Comparison of ENCODE assay signal across 18 cellular contexts in genomic region chr10:24989867-24990266, GRCh38. TPM values are rescaled to one million over a fixed set of nuclear protein-coding genes. Genes with fewer than 3 reads are reported as not detected.
DNase-seq lines count a peak whose midpoint lies in the region; ATAC-seq, FAIRE-seq and TF ChIP-seq lines count a peak whose summit lies in the region.
"Had no signal": no experiment of that assay in that cellular context is flagged by ENCODE, and none has a peak within 500 bp of the region (broad histone marks: within the 10 kb centered on the region; RNA-seq: fewer than 3 reads in every experiment).

No MANE protein-coding gene starts in this region.

- no peaks in the 10 kb centered on the region for H3K9me3 Mint-ChIP-seq in type B pancreatic cell
- H3K9me3 Mint-ChIP-seq: mesothelial cell of epicardium had no signal

- no peak overlapping the region for H2AFZ ChIP-seq in fibroblast of lung (ENCODE audit: low read length)

- H4K20me1 ChIP-seq in fibroblast of lung (ENCODE audit: control insufficient read depth, extremely low read depth, insufficient read depth, low read length): no peaks in the 10 kb centered on the region

- DNase-seq in heart right ventricle (no peak), left ventricle myocardium superior (no peak), RCC 7860 (ENCODE audit: low spot score) (no peak), fibroblast of lung (ENCODE audit: low read depth in 2 of 2) (peak; percentile 3 to 58), upper lobe of right lung (no peak), type B pancreatic cell (ENCODE audit: extremely low spot score, unreplicated experiment) (no peak)
- DNase-seq: activated CD4-positive, alpha-beta T cell treated with anti-CD3 and anti-CD28 coated beads, Interleukin-2, amount 50 U/mL, for 4 hours; DMS79 treated with DMSO at 0.1 percent for 48 hours; NCI-H1417; stimulated activated CD4-positive, alpha-beta T cell treated with anti-CD3 and anti-CD28 coated beads, Interleukin-1b, Interleukin-23, amount 100 ng/mL, for 48 hours; T-helper 9 cell had no signal

- TF ChIP-seq CTCF in heart right ventricle (IDR thresholded peaks at IDR 0.05) (peak in 6 of 9 donors; percentile 36 to 55 (median 44)), fibroblast of lung (conservative IDR thresholded peaks at IDR 0.05 in 1 of 2, IDR thresholded peaks at IDR 0.05 in 1 of 2; ENCODE audit: low read depth in 1 of 2, low read length in 2 of 2) (no peak), upper lobe of right lung (IDR thresholded peaks at IDR 0.05) (peak; percentile 33), type B pancreatic cell (conservative IDR thresholded peaks at IDR 0.05) (no peak)

- ATAC-seq in heart right ventricle (no peak), left ventricle myocardium superior (no peak), upper lobe of right lung (no peak), HG02981 (IDR thresholded peaks at IDR 0.05; ENCODE audit: unreplicated experiment) (no peak), GM18511 (IDR thresholded peaks at IDR 0.05; ENCODE audit: unreplicated experiment) (no peak)

- no peak overlapping the region for H3K4me2 ChIP-seq in fibroblast of lung (ENCODE audit: extremely low read depth, insufficient read depth, low read length)

- 32 to 56% methylated on average over 1 of the region's 1 CpG for WGBS in heart right ventricle, 2 donors

- H3K36me3 ChIP-seq in heart right ventricle (no peaks in the 10 kb centered on the region), fibroblast of lung (ENCODE audit: control insufficient read depth, insufficient read depth, low read length) (no peaks in the 10 kb centered on the region), upper lobe of right lung (no peaks in the 10 kb centered on the region)
- H3K36me3 ChIP-seq: breast epithelium, prostate gland had no signal

- intact Hi-C loops in heart right ventricle (cut with DNase I) (loop anchor here (2.0 to 10.0 kb wide), 5 partner anchors 265 to 355 kb away; partner anchors contain the start of gene ARHGAP21 (in 4 of the 10)), left ventricle myocardium superior (cut with micrococcal nuclease) (loop anchor here (10.0 kb wide), 1 partner anchor 345 kb away; no protein-coding TSS in a partner anchor), upper lobe of right lung (cut with DNase I) (no loop called here)

- H3K4me3 Mint-ChIP-seq in type B pancreatic cell: no peak overlapping the region
- H3K4me3 Mint-ChIP-seq: mesothelial cell of epicardium had no signal

- no peaks in the 10 kb centered on the region for H3K36me3 Mint-ChIP-seq in type B pancreatic cell
- H3K36me3 Mint-ChIP-seq: mesothelial cell of epicardium had no signal

- no peaks in the 10 kb centered on the region for H3K79me2 ChIP-seq in fibroblast of lung (ENCODE audit: control insufficient read depth, insufficient read depth, low read length)

- peaks cover 0 to 17% (median 4%) of the 10 kb centered on the region in 9 donors for H3K4me1 ChIP-seq in heart right ventricle
- H3K4me1 ChIP-seq in fibroblast of lung (ENCODE audit: control insufficient read depth, extremely low read depth, insufficient read depth, low read length): no peaks in the 10 kb centered on the region
- H3K4me1 ChIP-seq in upper lobe of right lung: no peaks in the 10 kb centered on the region
- H3K4me1 ChIP-seq: breast epithelium, prostate gland had no signal

- H3K27ac ChIP-seq in heart right ventricle (no peak overlapping the region), fibroblast of lung (ENCODE audit: insufficient read depth, low read length) (no peak overlapping the region), upper lobe of right lung (no peak overlapping the region)
- H3K27ac ChIP-seq: breast epithelium, prostate gland had no signal

- H3K9me3 ChIP-seq in heart right ventricle: no peaks in the 10 kb centered on the region
- no peaks in the 10 kb centered on the region for H3K9me3 ChIP-seq in fibroblast of lung (ENCODE audit: control insufficient read depth, insufficient read depth, low read depth, low read length)
- H3K9me3 ChIP-seq in upper lobe of right lung: no peaks in the 10 kb centered on the region
- H3K9me3 ChIP-seq: breast epithelium, prostate gland had no signal

- H3K4me3 ChIP-seq in heart right ventricle (no peak overlapping the region), fibroblast of lung (replicated peaks in 1 of 4; ENCODE audit: control extremely low read depth in 1 of 4, insufficient read depth in 1 of 4, low read depth in 3 of 4, low read length in 4 of 4) (no peak overlapping the region), upper lobe of right lung (no peak overlapping the region)
- H3K4me3 ChIP-seq: breast epithelium, prostate gland had no signal

- no peaks in the 10 kb centered on the region for H3K27me3 ChIP-seq in heart right ventricle
- H3K27me3 ChIP-seq in fibroblast of lung (ENCODE audit: control insufficient read depth, insufficient read depth, low read length): no peaks in the 10 kb centered on the region
- no peaks in the 10 kb centered on the region for H3K27me3 ChIP-seq in upper lobe of right lung
- H3K27me3 ChIP-seq: breast epithelium had no signal

- H3K27ac Mint-ChIP-seq in type B pancreatic cell: no peak overlapping the region
- H3K27ac Mint-ChIP-seq: mesothelial cell of epicardium had no signal

- no peaks in the 10 kb centered on the region for H3K4me1 Mint-ChIP-seq in type B pancreatic cell (ENCODE audit: unreplicated experiment)

- FAIRE-seq in RCC 7860 (lab: Jason Lieb, UNC): peak; percentile 80

- no peaks in the 10 kb centered on the region for H3K27me3 Mint-ChIP-seq in type B pancreatic cell

- H3K9ac ChIP-seq in fibroblast of lung (ENCODE audit: insufficient read depth, low read length): no peak overlapping the region

RNA-seq across cellular contexts. Expression of gene ENKUR, which starts 26.1 kb away (rescaled TPM):
- total RNA-seq in heart right ventricle (not detected), left ventricle myocardium superior (not detected), fibroblast of lung (under 0.01 and 0.17 TPM in 2 replicates), upper lobe of right lung (0.49 TPM), type B pancreatic cell (ENCODE audit: low replicate concordance) (1.6 and 7.2 TPM in 2 replicates)
- polyA plus RNA-seq in heart right ventricle (under 1 TPM in 1 of 2 donors, not detected in 1; 0.10 TPM), fibroblast of lung (0.06 TPM in 1 of 2 replicates, not detected in the other)
- 0.08 TPM in 1 of 2 replicates, not detected in the other for polyA plus RNA-seq in fibroblast of lung (2012)
- polyA minus RNA-seq in fibroblast of lung (ENCODE audit: low replicate concordance): not detected in 2 replicates
- total RNA-seq: breast epithelium, HT-29, NCI-H460 had no signal

RNA-seq across cellular contexts. Expression of gene THNSL1, which starts 26.5 kb away (rescaled TPM):
- total RNA-seq in heart right ventricle: 1 to 10 TPM; 4.0 to 6.8 (median 5.1) TPM
- polyA plus RNA-seq in heart right ventricle: 1 to 10 TPM; 1.4 to 2.6 TPM
- 7.7 TPM for total RNA-seq in left ventricle myocardium superior
- 4.3 and 5.6 TPM in 2 replicates for total RNA-seq in fibroblast of lung
- polyA plus RNA-seq in fibroblast of lung: 1.6 and 2.2 TPM in 2 replicates
- polyA plus RNA-seq in fibroblast of lung (2012): 1.4 and 2.2 TPM in 2 replicates
- polyA minus RNA-seq in fibroblast of lung (ENCODE audit: low replicate concordance): 0.07 and 0.20 TPM in 2 replicates
- total RNA-seq in upper lobe of right lung: 3.0 TPM
- 5.9 and 10.2 TPM in 2 replicates for total RNA-seq in type B pancreatic cell (ENCODE audit: low replicate concordance)

RNA-seq across cellular contexts. Expression of gene PRTFDC1, which starts 37.5 kb away (rescaled TPM):
- 10 to 100 TPM in 1 of 10 donors, 1 to 10 TPM in 9; 2.5 to 11.4 (median 4.6) TPM for total RNA-seq in heart right ventricle
- 1 to 10 TPM; 4.8 to 5.6 TPM for polyA plus RNA-seq in heart right ventricle
- total RNA-seq in left ventricle myocardium superior: 9.1 TPM
- 18.5 and 26.9 TPM in 2 replicates for total RNA-seq in fibroblast of lung
- polyA plus RNA-seq in fibroblast of lung: 32.7 and 47.0 TPM in 2 replicates
- polyA plus RNA-seq in fibroblast of lung (2012): 15.8 and 25.4 TPM in 2 replicates
- 2.4 and 7.5 TPM in 2 replicates for polyA minus RNA-seq in fibroblast of lung (ENCODE audit: low replicate concordance)
- 2.7 TPM for total RNA-seq in upper lobe of right lung
- total RNA-seq in type B pancreatic cell (ENCODE audit: low replicate concordance): 12.4 and 22.9 TPM in 2 replicates

Comparison
In these comparisons a context has a peak if more than half of its experiments do, and no peak if none do; other contexts are left out.
1. DNase-seq: peak in fibroblast of lung (2 of 2); none in heart right ventricle (0 of 2), left ventricle myocardium superior (single experiment), RCC 7860 (single experiment), upper lobe of right lung (single experiment) and type B pancreatic cell (single experiment).
2. CTCF ChIP-seq: peak in heart right ventricle (6 of 9) and upper lobe of right lung (single experiment); none in fibroblast of lung (0 of 2) and type B pancreatic cell (single experiment).